ENCODE assay signal across 37 cellular contexts in the genomic region with DNA sequence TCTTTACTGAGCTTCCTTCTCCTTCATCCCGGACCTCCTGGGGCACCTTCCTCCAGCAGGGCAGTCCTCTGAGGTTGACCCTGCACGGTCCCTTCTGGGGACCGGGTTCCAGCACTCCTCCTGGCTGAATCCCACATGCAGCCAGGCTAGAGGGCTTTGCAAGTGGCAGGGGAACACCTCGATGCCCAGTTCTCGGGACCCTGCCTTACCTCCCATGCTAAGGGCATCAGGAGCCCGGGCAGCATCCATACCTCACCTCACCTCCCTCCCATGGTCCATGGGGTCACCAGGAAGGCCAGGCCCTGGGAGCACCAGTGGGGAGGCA.
"Had no signal": no experiment of that assay in that cellular context is flagged by ENCODE, and none has a peak within 500 bp of the region (broad histone marks: within the 10 kb centered on the region; RNA-seq: fewer than 3 reads in every experiment).

No MANE protein-coding gene starts in this region.

- H3K27ac ChIP-seq: adrenal gland, ascending aorta, breast epithelium, cardiac muscle cell, epithelial cell of prostate, esophagus squamous epithelium, gastroesophageal sphincter had no signal

- H3K9me3 ChIP-seq: adrenal gland, ascending aorta, breast epithelium, esophagus squamous epithelium, gastroesophageal sphincter had no signal

- H3K36me3 Mint-ChIP-seq: activated CD4-positive, alpha-beta memory T cell treated with anti-CD3 and anti-CD28 coated beads for 36 hours; activated CD8-positive, alpha-beta memory T cell treated with anti-CD3 and anti-CD28 coated beads, Interleukin-2, amount 10 ng/mL, durations not matched to agents 7 days and 5 days; activated naive CD4-positive, alpha-beta T cell treated with anti-CD3 and anti-CD28 coated beads, Interleukin-2, amount 50 U/mL, for 24 hours; activated naive CD8-positive, alpha-beta T cell treated with anti-CD3 and anti-CD28 coated beads for 36 hours; brain; T-cell had no signal

- H3K4me1 ChIP-seq: adrenal gland, ascending aorta, breast epithelium, gastroesophageal sphincter had no signal

- H3K9me3 Mint-ChIP-seq: activated CD4-positive, alpha-beta memory T cell treated with anti-CD3 and anti-CD28 coated beads for 36 hours; activated CD4-positive, alpha-beta T cell treated with anti-CD3 and anti-CD28 coated beads, Interleukin-2, amount 10 ng/mL, durations not matched to agents 24 days and 14 days; activated naive CD4-positive, alpha-beta T cell treated with anti-CD3 and anti-CD28 coated beads for 36 hours; activated naive CD4-positive, alpha-beta T cell treated with anti-CD3 and anti-CD28 coated beads, Interleukin-2, amount 50 U/mL, for 24 hours; activated naive CD8-positive, alpha-beta T cell treated with anti-CD3 and anti-CD28 coated beads for 36 hours; activated naive CD8-positive, alpha-beta T cell treated with anti-CD3 and anti-CD28 coated beads, Interleukin-2, amount 50 U/mL, for 24 hours; activated T-helper 1 cell treated with anti-CD3 and anti-CD28 coated beads, Interleukin-12 subunit alpha, Interleukin-12 subunit beta, Interleukin-2, Interleukin-4 antibody, amounts not matched to agents 30 ng/mL and 10 ng/mL and 1 ng/mL, durations not matched to agents 14 hours and 24 hours and 36 hours; activated T-helper 2 cell treated with anti-CD3 and anti-CD28 coated beads, Interferon-gamma antibody, Interleukin-2, Interleukin-4, amounts not matched to agents 10 μg/mL and 5 μg/mL and 100 μg/mL, durations not matched to agents 14 hours and 24 hours and 36 hours; central memory CD8-positive, alpha-beta T cell; effector memory CD8-positive, alpha-beta T cell; T-cell; T-helper 2 cell treated with Interferon-gamma antibody and Interleukin-4, amounts not matched to agents 5 μg/mL and 100 μg/mL, for 36 hours had no signal

- H3K4me3 ChIP-seq: adrenal gland, ascending aorta, breast epithelium, cardiac muscle cell, esophagus squamous epithelium, gastroesophageal sphincter had no signal

- H3K4me1 Mint-ChIP-seq: activated CD4-positive, alpha-beta T cell treated with anti-CD3 and anti-CD28 coated beads for 36 hours; activated naive CD4-positive, alpha-beta T cell treated with anti-CD3 and anti-CD28 coated beads, Interleukin-2, amount 50 U/mL, for 24 hours had no signal

- DNase-seq: activated CD4-positive, alpha-beta memory T cell treated with anti-CD3 and anti-CD28 coated beads for 36 hours; activated CD4-positive, alpha-beta T cell treated with anti-CD3 and anti-CD28 coated beads for 36 hours; activated CD4-positive, alpha-beta T cell treated with anti-CD3 and anti-CD28 coated beads, Interleukin-2, amount 10 ng/mL, durations not matched to agents 24 days and 14 days; activated CD4-positive, CD25-positive, alpha-beta regulatory T cell; activated CD4-positive, CD25-positive, alpha-beta regulatory T cell treated with anti-CD3 and anti-CD28 coated beads, Interleukin-2, amount 50 U/mL, for 72 hours; activated CD8-positive, alpha-beta memory T cell treated with anti-CD3 and anti-CD28 coated beads, Interleukin-2, amount 10 ng/mL, durations not matched to agents 7 days and 5 days; activated CD8-positive, alpha-beta memory T cell treated with anti-CD3 and anti-CD28 coated beads, Interleukin-2, amount 50 U/mL, for 4 hours; activated CD8-positive, alpha-beta T cell treated with anti-CD3 and anti-CD28 coated beads, Interleukin-2, amount 10 ng/mL, durations not matched to agents 7 days and 5 days; activated effector memory CD4-positive, alpha-beta T cell treated with anti-CD3 and anti-CD28 coated beads, Interleukin-2, amount 50 U/mL, for 16 hours; activated naive CD4-positive, alpha-beta T cell treated with anti-CD3 and anti-CD28 coated beads for 36 hours; activated naive CD8-positive, alpha-beta T cell treated with anti-CD3 and anti-CD28 coated beads for 36 hours; activated naive CD8-positive, alpha-beta T cell treated with anti-CD3 and anti-CD28 coated beads, Interleukin-2, amount 50 U/mL, for 24 hours; activated T-cell treated with anti-CD3 and anti-CD28 coated beads, Interleukin-2, amount 50 U/mL, for 1 hour; activated T-cell treated with anti-CD3 and anti-CD28 coated beads, Interleukin-2, amount 50 U/mL, for 48 hours; adrenal gland; amygdala; cortex of kidney; dermis blood vessel endothelial cell; effector CD4-positive, alpha-beta T cell; effector memory CD8-positive, alpha-beta T cell; esophagus squamous epithelium; foreskin melanocyte; SW 1271; T-helper 17 cell; T1000 had no signal

- H3K27ac Mint-ChIP-seq: activated CD4-positive, alpha-beta memory T cell treated with anti-CD3 and anti-CD28 coated beads for 36 hours; activated CD4-positive, alpha-beta T cell treated with anti-CD3 and anti-CD28 coated beads for 36 hours; activated CD4-positive, alpha-beta T cell treated with anti-CD3 and anti-CD28 coated beads, Interleukin-2, amount 10 ng/mL, durations not matched to agents 24 days and 14 days; activated CD8-positive, alpha-beta memory T cell treated with anti-CD3 and anti-CD28 coated beads, Interleukin-2, amount 10 ng/mL, durations not matched to agents 7 days and 5 days; activated CD8-positive, alpha-beta T cell treated with anti-CD3 and anti-CD28 coated beads, Interleukin-2, amount 10 ng/mL, durations not matched to agents 7 days and 5 days; activated naive CD4-positive, alpha-beta T cell treated with anti-CD3 and anti-CD28 coated beads for 36 hours; activated naive CD4-positive, alpha-beta T cell treated with anti-CD3 and anti-CD28 coated beads, Interleukin-2, amount 50 U/mL, for 24 hours; activated naive CD8-positive, alpha-beta T cell treated with anti-CD3 and anti-CD28 coated beads for 36 hours; activated naive CD8-positive, alpha-beta T cell treated with anti-CD3 and anti-CD28 coated beads, Interleukin-2, amount 50 U/mL, for 24 hours; activated T-helper 1 cell treated with anti-CD3 and anti-CD28 coated beads, Interleukin-12 subunit alpha, Interleukin-12 subunit beta, Interleukin-2, Interleukin-4 antibody, amounts not matched to agents 30 ng/mL and 10 ng/mL and 1 ng/mL, durations not matched to agents 14 hours and 24 hours and 36 hours; activated T-helper 2 cell treated with anti-CD3 and anti-CD28 coated beads, Interferon-gamma antibody, Interleukin-2, Interleukin-4, amounts not matched to agents 10 μg/mL and 5 μg/mL and 100 μg/mL, durations not matched to agents 14 hours and 24 hours and 36 hours; effector memory CD8-positive, alpha-beta T cell; T-cell; T-helper 17 cell; T-helper 2 cell treated with Interferon-gamma antibody and Interleukin-4, amounts not matched to agents 5 μg/mL and 100 μg/mL, for 36 hours had no signal

- H3K4me3 Mint-ChIP-seq: activated CD4-positive, alpha-beta memory T cell treated with anti-CD3 and anti-CD28 coated beads for 36 hours; activated CD4-positive, alpha-beta T cell treated with anti-CD3 and anti-CD28 coated beads for 36 hours; activated CD4-positive, alpha-beta T cell treated with anti-CD3 and anti-CD28 coated beads, Interleukin-2, amount 10 ng/mL, durations not matched to agents 24 days and 14 days; activated CD8-positive, alpha-beta memory T cell treated with anti-CD3 and anti-CD28 coated beads, Interleukin-2, amount 10 ng/mL, durations not matched to agents 7 days and 5 days; activated CD8-positive, alpha-beta T cell treated with anti-CD3 and anti-CD28 coated beads, Interleukin-2, amount 10 ng/mL, durations not matched to agents 7 days and 5 days; activated naive CD4-positive, alpha-beta T cell treated with anti-CD3 and anti-CD28 coated beads for 36 hours; activated naive CD4-positive, alpha-beta T cell treated with anti-CD3 and anti-CD28 coated beads, Interleukin-2, amount 50 U/mL, for 24 hours; activated naive CD8-positive, alpha-beta T cell treated with anti-CD3 and anti-CD28 coated beads for 36 hours; activated naive CD8-positive, alpha-beta T cell treated with anti-CD3 and anti-CD28 coated beads, Interleukin-2, amount 50 U/mL, for 24 hours; activated T-helper 1 cell treated with anti-CD3 and anti-CD28 coated beads, Interleukin-12 subunit alpha, Interleukin-12 subunit beta, Interleukin-2, Interleukin-4 antibody, amounts not matched to agents 30 ng/mL and 10 ng/mL and 1 ng/mL, durations not matched to agents 14 hours and 24 hours and 36 hours; brain; central memory CD8-positive, alpha-beta T cell; effector memory CD8-positive, alpha-beta T cell; T-cell; T-helper 17 cell; T-helper 2 cell treated with Interferon-gamma antibody and Interleukin-4, amounts not matched to agents 5 μg/mL and 100 μg/mL, for 36 hours had no signal

- ATAC-seq: activated CD4-positive, alpha-beta T cell treated with anti-CD3 and anti-CD28 coated beads for 36 hours; activated CD8-positive, alpha-beta memory T cell treated with anti-CD3 and anti-CD28 coated beads, Interleukin-2, amount 10 ng/mL, durations not matched to agents 7 days and 5 days; activated CD8-positive, alpha-beta T cell treated with anti-CD3 and anti-CD28 coated beads, Interleukin-2, amount 10 ng/mL, durations not matched to agents 7 days and 5 days; activated naive CD8-positive, alpha-beta T cell treated with anti-CD3 and anti-CD28 coated beads, Interleukin-2, amount 50 U/mL, for 24 hours; effector memory CD8-positive, alpha-beta T cell; gastroesophageal sphincter; T-cell; T-helper 17 cell had no signal

- H3K27me3 ChIP-seq: adrenal gland, ascending aorta, breast epithelium had no signal

- H3K36me3 ChIP-seq: adrenal gland, ascending aorta, breast epithelium, cardiac muscle cell, esophagus squamous epithelium, gastroesophageal sphincter had no signal

- H3K27me3 Mint-ChIP-seq: activated CD4-positive, alpha-beta T cell treated with anti-CD3 and anti-CD28 coated beads for 36 hours; activated naive CD4-positive, alpha-beta T cell treated with anti-CD3 and anti-CD28 coated beads, Interleukin-2, amount 50 U/mL, for 24 hours; activated naive CD8-positive, alpha-beta T cell treated with anti-CD3 and anti-CD28 coated beads for 36 hours had no signal
